ENCODE assay signal across 16 cellular contexts in the genomic region with DNA sequence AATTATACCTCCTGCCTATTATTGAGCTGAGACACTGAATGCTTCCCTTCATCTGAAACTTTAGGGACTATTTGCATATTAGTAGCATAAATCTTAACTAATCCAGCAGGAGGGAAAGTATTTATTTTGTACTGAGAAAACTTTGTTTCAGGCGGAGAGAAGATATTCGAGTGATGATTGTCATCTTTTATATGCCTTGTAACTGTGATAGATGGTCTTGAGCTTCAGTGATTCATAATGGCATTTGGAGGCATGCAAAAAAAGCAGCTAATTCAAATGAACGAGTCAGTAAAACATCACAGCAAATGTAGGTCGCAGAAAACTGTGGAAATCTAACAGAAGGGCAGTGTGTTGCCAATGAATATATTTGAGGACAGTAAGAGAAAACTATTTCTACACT.
DNase-seq lines count a peak whose midpoint lies in the region; ATAC-seq and TF ChIP-seq lines count a peak whose summit lies in the region.
"Had no signal": no experiment of that assay in that cellular context is flagged by ENCODE, and none has a peak within 500 bp of the region (broad histone marks: within the 10 kb centered on the region; RNA-seq: fewer than 3 reads in every experiment).

No MANE protein-coding gene starts in this region.

- no peaks in the 10 kb centered on the region for H3K79me2 ChIP-seq in GM23248 (ENCODE audit: insufficient read depth)
- H3K79me2 ChIP-seq in neural progenitor cell (ENCODE audit: low read depth), result no peaks in the 10 kb centered on the region

- no peak overlapping the region for H3K27ac ChIP-seq in GM23248
- peak overlapping the region; percentile 55 for H3K27ac ChIP-seq in neural progenitor cell
- no peak overlapping the region for H3K27ac ChIP-seq in body of pancreas
- H3K27ac ChIP-seq: Peyer's patch had no signal

- H3K27ac Mint-ChIP-seq in neural progenitor cell, result no peak overlapping the region

- TF ChIP-seq POLR2A in body of pancreas (IDR thresholded peaks at IDR 0.05), result no peak

- H3K4me1 Mint-ChIP-seq in neural progenitor cell, result peaks cover 12% of the 10 kb centered on the region

- no peaks in the 10 kb centered on the region for H3K9me2 ChIP-seq in GM23248 (ENCODE audit: insufficient read depth)

- intact Hi-C loops in body of pancreas (cut with DNase I), result no loop called here

- peaks cover 2% of the 10 kb centered on the region for H3K27me3 Mint-ChIP-seq in neural progenitor cell (ENCODE audit: insufficient read depth, low read depth)

- H3K4me2 ChIP-seq in GM23248 (ENCODE audit: unreplicated experiment), result no peak overlapping the region
- no peak overlapping the region for H3K4me2 ChIP-seq in neural progenitor cell

- H3K36me3 ChIP-seq in GM23248 (ENCODE audit: low read depth) (no peaks in the 10 kb centered on the region), neural progenitor cell (no peaks in the 10 kb centered on the region), body of pancreas (replicated peaks in 1 of 2; ENCODE audit: insufficient read depth in 1 of 2, low read depth in 2 of 2) (no peaks in the 10 kb centered on the region)
- H3K36me3 ChIP-seq: Peyer's patch had no signal

- H3K9me3 ChIP-seq in GM23248 (ENCODE audit: low read depth), result no peaks in the 10 kb centered on the region
- H3K9me3 ChIP-seq in neural progenitor cell (ENCODE audit: low read depth), result no peaks in the 10 kb centered on the region
- no peaks in the 10 kb centered on the region for H3K9me3 ChIP-seq in body of pancreas
- H3K9me3 ChIP-seq: Peyer's patch had no signal

- peak; percentile 6 for DNase-seq in AG20443 (ENCODE audit: low spot score)
- peak; percentile 43 for DNase-seq in GM23248
- no peak for DNase-seq in neural progenitor cell (ENCODE audit: low spot score)
- DNase-seq in body of pancreas, result no peak
- no peak for DNase-seq in activated effector memory CD4-positive, alpha-beta T cell treated with Interleukin-2 at 50 U/mL for 16 hours
- DNase-seq: C1 segment of cervical spinal cord, DMS79 treated with DMSO at 0.1 percent for 48 hours, GDM1, H7, NCI-H1092 treated with DMSO at 0.1 percent for 48 hours, NCI-H2081 treated with DMSO at 0.1 percent for 48 hours, Peyer's patch had no signal

- H3K4me3 Mint-ChIP-seq in neural progenitor cell, result no peak overlapping the region

- H3K27me3 ChIP-seq in GM23248 (replicated peaks; ENCODE audit: insufficient read depth), result no peaks in the 10 kb centered on the region
- H3K27me3 ChIP-seq in neural progenitor cell, result no peaks in the 10 kb centered on the region
- H3K27me3 ChIP-seq in body of pancreas, result no peaks in the 10 kb centered on the region
- H3K27me3 ChIP-seq: Peyer's patch had no signal

- in situ Hi-C loops in GM23248 (cut with MboI), result no loop called here

- H4K20me1 ChIP-seq in GM23248 (ENCODE audit: insufficient read depth), result no peaks in the 10 kb centered on the region
- H4K20me1 ChIP-seq in neural progenitor cell (ENCODE audit: low read depth), result no peaks in the 10 kb centered on the region

- TF ChIP-seq CTCF in neural progenitor cell (IDR thresholded peaks at IDR 0.05) (no peak), body of pancreas (IDR thresholded peaks at IDR 0.05) (no peak)

- H3F3A ChIP-seq in GM23248 (ENCODE audit: insufficient read depth) (no peaks in the 10 kb centered on the region), neural progenitor cell (ENCODE audit: low read depth) (no peaks in the 10 kb centered on the region)

- 59 to 60% methylated on average over 4 of the region's 4 CpGs for WGBS in GM23248 (ENCODE audit: low coverage in 1 of 2, low lambda C conversion rate in 2 of 2, missing lambda C conversion rate in 2 of 2), 2 experiments
- WGBS in body of pancreas, 2 donors, result 58 to 67% methylated on average over 4 of the region's 4 CpGs

- H3K9ac ChIP-seq in GM23248, result no peak overlapping the region
- H3K9ac ChIP-seq in neural progenitor cell, result no peak overlapping the region

- no peak for ATAC-seq in SK-N-SH treated with all-trans-retinoic acid at 6 μM for 48 hours
- no peak for ATAC-seq in body of pancreas
- ATAC-seq in GM18519 (IDR thresholded peaks at IDR 0.05; ENCODE audit: low FRiP score, unreplicated experiment), result no peak
- no peak for ATAC-seq in HG03571 (IDR thresholded peaks at IDR 0.05; ENCODE audit: unreplicated experiment)
- ATAC-seq: GM12878 had no signal

- H2AFZ ChIP-seq in GM23248, result no peak overlapping the region
- no peak overlapping the region for H2AFZ ChIP-seq in neural progenitor cell (replicated peaks)

- H3K4me3 ChIP-seq in GM23248 (no peak overlapping the region), neural progenitor cell (no peak overlapping the region), body of pancreas (no peak overlapping the region)
- H3K4me3 ChIP-seq: GM12878, Peyer's patch had no signal

- H3K4me1 ChIP-seq in GM23248 (ENCODE audit: insufficient read depth), result peaks cover 10% of the 10 kb centered on the region
- H3K4me1 ChIP-seq in neural progenitor cell, result peaks cover 2% of the 10 kb centered on the region
- no peaks in the 10 kb centered on the region for H3K4me1 ChIP-seq in body of pancreas
- H3K4me1 ChIP-seq: Peyer's patch had no signal

- peaks cover 6% of the 10 kb centered on the region for H3K36me3 Mint-ChIP-seq in neural progenitor cell

- H3K9me3 Mint-ChIP-seq in neural progenitor cell, result peaks cover 2% of the 10 kb centered on the region

TF ChIP-seq in SK-N-SH treated with all-trans-retinoic acid at 6 μM for 48 hours, 23 proteins besides CTCF, POLR2A, EP300 and RAD21:
- TF ChIP-seq, protein P1, sequence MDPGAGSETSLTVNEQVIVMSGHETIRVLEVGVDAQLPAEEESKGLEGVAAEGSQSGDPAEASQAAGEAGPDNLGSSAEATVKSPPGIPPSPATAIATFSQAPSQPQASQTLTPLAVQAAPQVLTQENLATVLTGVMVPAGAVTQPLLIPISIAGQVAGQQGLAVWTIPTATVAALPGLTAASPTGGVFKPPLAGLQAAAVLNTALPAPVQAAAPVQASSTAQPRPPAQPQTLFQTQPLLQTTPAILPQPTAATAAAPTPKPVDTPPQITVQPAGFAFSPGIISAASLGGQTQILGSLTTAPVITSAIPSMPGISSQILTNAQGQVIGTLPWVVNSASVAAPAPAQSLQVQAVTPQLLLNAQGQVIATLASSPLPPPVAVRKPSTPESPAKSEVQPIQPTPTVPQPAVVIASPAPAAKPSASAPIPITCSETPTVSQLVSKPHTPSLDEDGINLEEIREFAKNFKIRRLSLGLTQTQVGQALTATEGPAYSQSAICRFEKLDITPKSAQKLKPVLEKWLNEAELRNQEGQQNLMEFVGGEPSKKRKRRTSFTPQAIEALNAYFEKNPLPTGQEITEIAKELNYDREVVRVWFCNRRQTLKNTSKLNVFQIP (CRISPR knock-in tag; IDR thresholded peaks at IDR 0.05; ENCODE audit: borderline replicate concordance, low read depth), result no peak
- TF ChIP-seq, protein P2, sequence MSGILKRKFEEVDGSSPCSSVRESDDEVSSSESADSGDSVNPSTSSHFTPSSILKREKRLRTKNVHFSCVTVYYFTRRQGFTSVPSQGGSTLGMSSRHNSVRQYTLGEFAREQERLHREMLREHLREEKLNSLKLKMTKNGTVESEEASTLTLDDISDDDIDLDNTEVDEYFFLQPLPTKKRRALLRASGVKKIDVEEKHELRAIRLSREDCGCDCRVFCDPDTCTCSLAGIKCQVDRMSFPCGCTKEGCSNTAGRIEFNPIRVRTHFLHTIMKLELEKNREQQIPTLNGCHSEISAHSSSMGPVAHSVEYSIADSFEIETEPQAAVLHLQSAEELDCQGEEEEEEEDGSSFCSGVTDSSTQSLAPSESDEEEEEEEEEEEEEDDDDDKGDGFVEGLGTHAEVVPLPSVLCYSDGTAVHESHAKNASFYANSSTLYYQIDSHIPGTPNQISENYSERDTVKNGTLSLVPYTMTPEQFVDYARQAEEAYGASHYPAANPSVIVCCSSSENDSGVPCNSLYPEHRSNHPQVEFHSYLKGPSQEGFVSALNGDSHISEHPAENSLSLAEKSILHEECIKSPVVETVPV (CRISPR knock-in tag; IDR thresholded peaks at IDR 0.05), result no peak
- TF ChIP-seq ISL1 (CRISPR knock-in tag; IDR thresholded peaks at IDR 0.05), result 0 out of 2 replicates have a peak, but pooled peaks have one; percentile 19

Comparison
In these comparisons a context has a peak if more than half of its experiments do, and no peak if none do; other contexts are left out.
1. DNase-seq: peak in AG20443 (single experiment) and GM23248 (single experiment); none in neural progenitor cell (single experiment), body of pancreas (0 of 4) and activated effector memory CD4-positive, alpha-beta T cell treated with Interleukin-2 at 50 U/mL for 16 hours (single experiment).